24 cellular contexts compared by ENCODE assay signal in the genomic region with DNA sequence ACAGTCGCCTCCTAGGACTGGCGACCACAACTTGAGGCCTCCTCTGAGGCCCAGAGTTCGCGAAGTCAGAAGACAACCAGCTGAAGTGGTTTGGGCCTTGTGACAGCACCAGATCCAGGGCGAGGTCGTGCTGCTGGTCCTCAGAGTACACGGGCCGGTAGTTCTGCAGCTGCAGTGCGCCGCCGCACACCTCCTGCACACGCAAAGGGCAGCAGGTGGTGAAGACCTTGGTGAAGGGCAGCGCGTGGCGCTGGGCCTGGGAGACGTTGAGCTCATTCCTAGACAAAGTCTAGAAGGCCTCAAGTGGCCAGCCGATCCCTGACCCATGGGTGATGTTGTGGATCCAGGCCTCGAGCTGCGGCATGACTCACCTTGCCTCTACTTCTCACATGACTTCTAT. TPM values are rescaled to one million over a fixed set of nuclear protein-coding genes. Genes with fewer than 3 reads are reported as not detected.
"Had no signal": no experiment of that assay in that cellular context is flagged by ENCODE, and none has a peak within 500 bp of the region (broad histone marks: within the 10 kb centered on the region; RNA-seq: fewer than 3 reads in every experiment).

No MANE protein-coding gene starts in this region.

- H3K9me3 ChIP-seq: breast epithelium, heart left ventricle, left lung, mucosa of descending colon, testis, transverse colon, uterus had no signal

- H3K27ac ChIP-seq: breast epithelium, foreskin keratinocyte, heart left ventricle, left lung, testis, uterus had no signal

- DNase-seq: activated CD4-positive, alpha-beta T cell treated with anti-CD3 and anti-CD28 coated beads for 48 hours; activated CD4-positive, alpha-beta T cell treated with anti-CD3 and anti-CD28 coated beads, Interleukin-2, amount 50 U/mL, for 48 hours; activated CD4-positive, CD25-positive, alpha-beta regulatory T cell; activated CD8-positive, alpha-beta memory T cell treated with anti-CD3 and anti-CD28 coated beads, Interleukin-2, amount 50 U/mL, for 48 hours; activated T-cell treated with anti-CD3 and anti-CD28 coated beads, Interleukin-2, amount 50 U/mL, for 4 hours; central memory CD4-positive, alpha-beta T cell; foreskin keratinocyte; heart left ventricle; left lung; nephron progenitor cell; right cardiac atrium; stimulated activated CD4-positive, alpha-beta T cell treated with anti-CD3 and anti-CD28 coated beads, Interleukin-2, amount 100 ng/mL, for 48 hours; stimulated activated naive CD8-positive, alpha-beta T cell treated with anti-CD3 and anti-CD28 coated beads, Interleukin-15, Interleukin-2, amounts not matched to agents 100 U/mL and 50 U/mL, for 24 hours; T-helper 2 cell; testis; transverse colon; uterus had no signal

- ATAC-seq: activated naive CD4-positive, alpha-beta T cell treated with anti-CD3 and anti-CD28 coated beads, Interleukin-2, amount 50 U/mL, for 72 hours; activated T-cell treated with anti-CD3 and anti-CD28 coated beads, Interleukin-2, amount 50 U/mL, for 4 hours; esophagus mucosa; foreskin keratinocyte; heart left ventricle; left lung; mucosa of descending colon; right cardiac atrium; stimulated activated naive CD8-positive, alpha-beta T cell treated with anti-CD3 and anti-CD28 coated beads, Interleukin-15, Interleukin-2, amounts not matched to agents 100 U/mL and 50 U/mL, for 24 hours had no signal

- H3K27me3 ChIP-seq: breast epithelium, left lung, testis, transverse colon, uterus had no signal

- H3K4me3 Mint-ChIP-seq: activated T-cell treated with anti-CD3 and anti-CD28 coated beads, Interleukin-2, amount 50 U/mL, for 4 hours; nephron progenitor cell had no signal

- H3K4me1 ChIP-seq: breast epithelium, foreskin keratinocyte, testis, uterus had no signal

- H3K9me3 Mint-ChIP-seq: activated T-cell treated with anti-CD3 and anti-CD28 coated beads, Interleukin-2, amount 50 U/mL, for 4 hours; activated T-helper 2 cell treated with anti-CD3 and anti-CD28 coated beads, Interferon-gamma antibody, Interleukin-2, Interleukin-4, amounts not matched to agents 10 μg/mL and 5 μg/mL and 100 μg/mL, durations not matched to agents 14 hours and 24 hours and 36 hours; nephron progenitor cell had no signal

- H3K4me1 Mint-ChIP-seq: nephron progenitor cell had no signal

- H3K36me3 ChIP-seq: breast epithelium, heart left ventricle, left lung, transverse colon, uterus had no signal

- H3K4me3 ChIP-seq: breast epithelium, heart left ventricle, left lung, lung, mucosa of descending colon, testis, transverse colon, uterus had no signal

- H3K27ac Mint-ChIP-seq: activated naive CD4-positive, alpha-beta T cell treated with anti-CD3 and anti-CD28 coated beads, Interleukin-2, amount 50 U/mL, for 72 hours; activated T-helper 2 cell treated with anti-CD3 and anti-CD28 coated beads, Interferon-gamma antibody, Interleukin-2, Interleukin-4, amounts not matched to agents 10 μg/mL and 5 μg/mL and 100 μg/mL, durations not matched to agents 14 hours and 24 hours and 36 hours; nephron progenitor cell had no signal

RNA-seq across cellular contexts. Expression of a gene that starts 18.2 kb away (rescaled TPM):
- total RNA-seq: endothelial cell of umbilical vein, foreskin keratinocyte had no signal
- polyA plus RNA-seq: endothelial cell of umbilical vein, foreskin keratinocyte had no signal

RNA-seq across cellular contexts. Expression of a gene that starts 19.8 kb away (rescaled TPM):
- total RNA-seq: endothelial cell of umbilical vein, foreskin keratinocyte had no signal
- polyA plus RNA-seq: endothelial cell of umbilical vein, foreskin keratinocyte had no signal

RNA-seq across cellular contexts. Expression of a gene that starts 21.4 kb away (rescaled TPM):
- total RNA-seq: endothelial cell of umbilical vein, foreskin keratinocyte had no signal
- polyA plus RNA-seq: endothelial cell of umbilical vein, foreskin keratinocyte had no signal
